ENCODE assay signal across 20 cellular contexts in genomic region chr9:129868033-129868395, GRCh38. TPM values are rescaled to one million over a fixed set of nuclear protein-coding genes. Genes with fewer than 3 reads are reported as not detected.
A peak's percentile ranks its signal among the peaks of the same experiment; 100 is the strongest.
DNase-seq lines count a peak whose midpoint lies in the region; ATAC-seq and TF ChIP-seq lines count a peak whose summit lies in the region.
"Had no signal": no experiment of that assay in that cellular context is flagged by ENCODE, and none has a peak within 500 bp of the region (broad histone marks: within the 10 kb centered on the region; RNA-seq: fewer than 3 reads in every experiment).

No MANE protein-coding gene starts in this region.

- peaks cover 60 to 63% of the 10 kb centered on the region in 2 donors for H3K4me1 Mint-ChIP-seq in natural killer cell
- H3K4me1 Mint-ChIP-seq in natural killer cell treated with Interleukin-12 subunit alpha and Interleukin-12 subunit beta and Interleukin-15 and Interleukin-18, amount 100 ng/mL, for 72 hours (ENCODE audit: low read depth in 2 of 2) = peaks cover 34 to 40% of the 10 kb centered on the region in 2 donors
- H3K4me1 Mint-ChIP-seq in activated CD4-positive, alpha-beta memory T cell treated with anti-CD3 and anti-CD28 coated beads for 36 hours (ENCODE audit: low read depth) = peaks cover 81% of the 10 kb centered on the region
- H3K4me1 Mint-ChIP-seq in mesothelial cell of epicardium = no peaks in the 10 kb centered on the region

- POLR2A ChIA-PET in activated CD4-positive, alpha-beta memory T cell treated with anti-CD3 and anti-CD28 coated beads for 36 hours (lab: Charles Lee) = interaction anchor here (1.1 to 2.4 kb wide), 5 partner anchors 17 to 33 kb away, joined by 3 to 15 read pairs (median 5); partner anchors contain the start of genes C9orf78 and USP20

- no peaks in the 10 kb centered on the region for H3K36me3 ChIP-seq in effector memory CD4-positive, alpha-beta T cell (ENCODE audit: control insufficient read depth, insufficient read depth, low read length)
- H3K36me3 ChIP-seq: neural progenitor cell, uterus had no signal

- CTCF ChIA-PET in activated CD4-positive, alpha-beta memory T cell treated with anti-CD3 and anti-CD28 coated beads for 36 hours (lab: Charles Lee) = interaction anchor here (1.1 to 1.3 kb wide), 2 partner anchors 17 to 19 kb away, joined by 3 to 4 read pairs; no protein-coding TSS in a partner anchor

- no peaks in the 10 kb centered on the region for H3K9me3 ChIP-seq in effector memory CD4-positive, alpha-beta T cell (ENCODE audit: control insufficient read depth, low read length)
- H3K9me3 ChIP-seq: body of pancreas, esophagus muscularis mucosa, gastrocnemius medialis, psoas muscle, SK-N-SH, uterus had no signal

- peaks cover 62% of the 10 kb centered on the region for H3K4me1 ChIP-seq in effector memory CD4-positive, alpha-beta T cell (ENCODE audit: control insufficient read depth, insufficient read depth, low read length, poor library complexity, severe bottlenecking)
- H3K4me1 ChIP-seq: body of pancreas, esophagus muscularis mucosa, gastrocnemius medialis, neural progenitor cell, psoas muscle, uterus had no signal

- H3K36me3 Mint-ChIP-seq in natural killer cell = no peaks in the 10 kb centered on the region
- peaks cover 4% of the 10 kb centered on the region for H3K36me3 Mint-ChIP-seq in natural killer cell treated with Interleukin-12 subunit alpha and Interleukin-12 subunit beta and Interleukin-15 and Interleukin-18, amount 100 ng/mL, for 72 hours
- peaks cover 28% of the 10 kb centered on the region for H3K36me3 Mint-ChIP-seq in activated CD4-positive, alpha-beta memory T cell treated with anti-CD3 and anti-CD28 coated beads for 36 hours
- H3K36me3 Mint-ChIP-seq in mesothelial cell of epicardium = peaks cover 28% of the 10 kb centered on the region

- H3K27ac Mint-ChIP-seq in natural killer cell (peak overlapping the region; percentile 85 to 92), mesothelial cell of epicardium (no peak overlapping the region)
- peak overlapping the region in 1 of 2 donors; percentile 51 for H3K27ac Mint-ChIP-seq in natural killer cell treated with Interleukin-12 subunit alpha and Interleukin-12 subunit beta and Interleukin-15 and Interleukin-18, amount 100 ng/mL, for 72 hours
- peak overlapping the region; percentile 85 for H3K27ac Mint-ChIP-seq in activated CD4-positive, alpha-beta memory T cell treated with anti-CD3 and anti-CD28 coated beads for 36 hours
- H3K27ac Mint-ChIP-seq: neural progenitor cell had no signal

- peak overlapping the region; percentile 64 for H3K4me3 Mint-ChIP-seq in natural killer cell
- H3K4me3 Mint-ChIP-seq in natural killer cell treated with Interleukin-12 subunit alpha and Interleukin-12 subunit beta and Interleukin-15 and Interleukin-18, amount 100 ng/mL, for 72 hours = no peak overlapping the region
- H3K4me3 Mint-ChIP-seq in activated CD4-positive, alpha-beta memory T cell treated with anti-CD3 and anti-CD28 coated beads for 36 hours = no peak overlapping the region
- H3K4me3 Mint-ChIP-seq in mesothelial cell of epicardium = no peak overlapping the region
- H3K4me3 Mint-ChIP-seq: neural progenitor cell had no signal

- no peaks in the 10 kb centered on the region for H3K9me3 Mint-ChIP-seq in natural killer cell
- H3K9me3 Mint-ChIP-seq in natural killer cell treated with Interleukin-12 subunit alpha and Interleukin-12 subunit beta and Interleukin-15 and Interleukin-18, amount 100 ng/mL, for 72 hours = no peaks in the 10 kb centered on the region
- no peaks in the 10 kb centered on the region for H3K9me3 Mint-ChIP-seq in activated CD4-positive, alpha-beta memory T cell treated with anti-CD3 and anti-CD28 coated beads for 36 hours
- no peaks in the 10 kb centered on the region for H3K9me3 Mint-ChIP-seq in mesothelial cell of epicardium
- H3K9me3 Mint-ChIP-seq: neural progenitor cell had no signal

- no peak for TF ChIP-seq CTCF in natural killer cell (IDR thresholded peaks at IDR 0.05)
- no peak for TF ChIP-seq CTCF in mesothelial cell of epicardium (IDR thresholded peaks at IDR 0.05; ENCODE audit: unreplicated experiment)

- H3K27me3 ChIP-seq in effector memory CD4-positive, alpha-beta T cell (replicated peaks; ENCODE audit: control insufficient read depth, insufficient read depth, low read length, poor library complexity, severe bottlenecking) = no peaks in the 10 kb centered on the region
- H3K27me3 ChIP-seq: body of pancreas, esophagus muscularis mucosa, gastrocnemius medialis, neural progenitor cell, uterus had no signal

- no peak for DNase-seq in natural killer cell
- DNase-seq in natural killer cell treated with Interleukin-12 subunit alpha and Interleukin-12 subunit beta and Interleukin-15 and Interleukin-18, amount 100 ng/mL, for 72 hours (ENCODE audit: low spot score) = no peak
- no peak for DNase-seq in activated CD4-positive, alpha-beta memory T cell treated with anti-CD3 and anti-CD28 coated beads for 36 hours
- no peak for DNase-seq in effector memory CD4-positive, alpha-beta T cell
- no peak for DNase-seq in SW 1271 (lab: John Stamatoyannopoulos, UW)
- DNase-seq in NCI-H748 (lab: John Stamatoyannopoulos, UW; ENCODE audit: unreplicated experiment) = no peak
- no peak for DNase-seq in mesothelial cell of epicardium (ENCODE audit: low spot score in 2 of 2, unreplicated experiment in 2 of 2)
- DNase-seq: body of pancreas; DMS79; effector CD8-positive, alpha-beta T cell; gastrocnemius medialis; hippocampal formation; NCI-H1694; NCI-H2171; NCI-H526; SK-N-SH; uterus had no signal

- no peak overlapping the region for H3K4me3 ChIP-seq in effector memory CD4-positive, alpha-beta T cell (ENCODE audit: insufficient read depth, low read depth, low read length, poor library complexity, severe bottlenecking)
- H3K4me3 ChIP-seq: body of pancreas, esophagus muscularis mucosa, gastrocnemius medialis, neural progenitor cell, psoas muscle, uterus had no signal

- H3K27ac ChIP-seq in effector memory CD4-positive, alpha-beta T cell (ENCODE audit: insufficient read depth, low read length, poor library complexity, severe bottlenecking) = peak overlapping the region; percentile 91
- H3K27ac ChIP-seq: body of pancreas, esophagus muscularis mucosa, gastrocnemius medialis, neural progenitor cell, psoas muscle, uterus had no signal

- intact Hi-C loops in natural killer cell (cut with micrococcal nuclease) = loop anchor here (5.0 to 10.0 kb wide), 2 partner anchors 259 to 1867 kb away; no protein-coding TSS in a partner anchor
- intact Hi-C loops in activated CD4-positive, alpha-beta memory T cell treated with anti-CD3 and anti-CD28 coated beads for 36 hours (cut with micrococcal nuclease) = loop anchor here (2.0 kb wide), 1 partner anchor 65 kb away; the partner anchor contains the start of gene TOR1B

- ATAC-seq in natural killer cell = no peak
- ATAC-seq in natural killer cell treated with Interleukin-12 subunit alpha and Interleukin-12 subunit beta and Interleukin-15 and Interleukin-18, amount 100 ng/mL, for 72 hours = no peak
- ATAC-seq: gastrocnemius medialis had no signal

- H3K27me3 Mint-ChIP-seq in natural killer cell (ENCODE audit: low read depth in 2 of 2) (no peaks in the 10 kb centered on the region), mesothelial cell of epicardium (ENCODE audit: low read depth) (no peaks in the 10 kb centered on the region)
- H3K27me3 Mint-ChIP-seq in natural killer cell treated with Interleukin-12 subunit alpha and Interleukin-12 subunit beta and Interleukin-15 and Interleukin-18, amount 100 ng/mL, for 72 hours = no peaks in the 10 kb centered on the region
- no peaks in the 10 kb centered on the region for H3K27me3 Mint-ChIP-seq in activated CD4-positive, alpha-beta memory T cell treated with anti-CD3 and anti-CD28 coated beads for 36 hours

RNA-seq across cellular contexts. Expression of gene USP20, which starts 32.8 kb away (rescaled TPM):
- total RNA-seq in natural killer cell (10 to 100 TPM; 66.8 to 86.1 (median 80.3) TPM), mesothelial cell of epicardium (47.1 to 49.0 TPM (median 47.7 TPM) in 3 replicates)
- 10 to 100 TPM; 34.7 to 44.3 TPM for total RNA-seq in natural killer cell treated with Interleukin-12 subunit alpha and Interleukin-12 subunit beta and Interleukin-15 and Interleukin-18, amount 100 ng/mL, for 72 hours
- 10 to 100 TPM; 51.6 to 55.3 TPM for total RNA-seq in activated CD4-positive, alpha-beta memory T cell treated with anti-CD3 and anti-CD28 coated beads for 36 hours

RNA-seq across cellular contexts. Expression of gene C9orf78, which starts 32.9 kb away (rescaled TPM):
- total RNA-seq in natural killer cell (10 to 100 TPM; 93.7 to 97.9 (median 97.6) TPM), mesothelial cell of epicardium (28.2 to 31.0 TPM (median 29.9 TPM) in 3 replicates)
- 10 to 100 TPM; 39.8 to 65.3 TPM for total RNA-seq in natural killer cell treated with Interleukin-12 subunit alpha and Interleukin-12 subunit beta and Interleukin-15 and Interleukin-18, amount 100 ng/mL, for 72 hours
- total RNA-seq in activated CD4-positive, alpha-beta memory T cell treated with anti-CD3 and anti-CD28 coated beads for 36 hours = 10 to 100 TPM; 43.6 to 47.0 TPM

RNA-seq across cellular contexts. Expression of gene TOR1A, which starts 44.1 kb away (rescaled TPM):
- total RNA-seq in natural killer cell = 10 to 100 TPM; 26.1 to 36.4 (median 34.8) TPM
- 10 to 100 TPM; 53.5 to 54.7 TPM for total RNA-seq in natural killer cell treated with Interleukin-12 subunit alpha and Interleukin-12 subunit beta and Interleukin-15 and Interleukin-18, amount 100 ng/mL, for 72 hours
- 10 to 100 TPM; 38.5 to 41.6 TPM for total RNA-seq in activated CD4-positive, alpha-beta memory T cell treated with anti-CD3 and anti-CD28 coated beads for 36 hours
- 33.7 to 34.8 TPM (median 33.8 TPM) in 3 replicates for total RNA-seq in mesothelial cell of epicardium
